Comparison of ENCODE assay signal across 16 cellular contexts in genomic region chr12:124461241-124461673, GRCh38.
"Had no signal": no experiment of that assay in that cellular context is flagged by ENCODE, and none has a peak within 500 bp of the region (broad histone marks: within the 10 kb centered on the region; RNA-seq: fewer than 3 reads in every experiment).

No MANE protein-coding gene starts in this region.

- H3K27me3 ChIP-seq: gastrocnemius medialis, heart left ventricle, left lung, upper lobe of right lung had no signal

- ATAC-seq: activated T-cell treated with anti-CD3 and anti-CD28 coated beads, Interleukin-2, amount 50 U/mL, for 4 hours; esophagus mucosa; gastrocnemius medialis; heart left ventricle; left lung; naive thymus-derived CD8-positive, alpha-beta T cell; stimulated activated naive B cell treated with anti-CD40 and anti-IgM and Interleukin-4, amounts not matched to agents 10 μg/mL and 1 μg/mL and 100 μg/mL, for 72 hours; T-cell; upper lobe of right lung had no signal

- H3K9me3 ChIP-seq: gastrocnemius medialis, left lung, thoracic aorta, upper lobe of right lung had no signal

- DNase-seq: activated CD4-positive, alpha-beta T cell treated with anti-CD3 and anti-CD28 coated beads, Interleukin-2, amount 10 ng/mL, durations not matched to agents 24 days and 14 days; activated CD8-positive, alpha-beta memory T cell treated with anti-CD3 and anti-CD28 coated beads, Interleukin-2, amount 50 U/mL, for 4 hours; activated naive CD4-positive, alpha-beta T cell treated with anti-CD3 and anti-CD28 coated beads for 36 hours; activated T-cell treated with anti-CD3 and anti-CD28 coated beads, Interleukin-2, amount 50 U/mL, for 4 hours; effector CD8-positive, alpha-beta T cell; gastrocnemius medialis; mesendoderm; naive thymus-derived CD8-positive, alpha-beta T cell; nucleus accumbens; stimulated activated naive B cell treated with anti-CD40 and anti-IgM and Interleukin-4, amounts not matched to agents 10 μg/mL and 1 μg/mL and 100 μg/mL, for 72 hours; T-cell; upper lobe of right lung had no signal

- H3K27ac ChIP-seq: gastrocnemius medialis, heart left ventricle, left lung, thoracic aorta, upper lobe of right lung had no signal

- H3K4me3 ChIP-seq: gastrocnemius medialis, heart left ventricle, left lung, thoracic aorta, upper lobe of right lung had no signal
